Comparison of ENCODE assay signal across 2 cellular contexts in the genomic region with DNA sequence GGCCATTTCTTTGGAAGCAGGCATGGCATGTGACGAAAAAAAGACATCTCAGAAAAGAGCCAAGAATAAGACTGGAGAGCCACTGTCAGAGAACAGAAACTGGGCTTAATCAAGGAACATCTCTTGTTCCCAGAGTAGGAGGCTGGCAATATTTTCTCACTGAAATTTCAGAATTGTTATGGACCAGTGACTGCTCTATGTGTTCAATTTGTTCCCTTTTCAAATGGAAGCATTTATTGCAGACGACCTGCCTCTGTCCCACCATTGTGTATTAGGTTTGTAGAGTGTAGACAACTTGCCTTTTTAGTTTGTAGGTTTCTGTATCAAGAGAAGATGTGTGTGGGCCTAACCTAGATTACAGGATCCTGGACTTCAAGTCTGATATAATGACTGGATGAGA.
A peak's percentile ranks its signal among the peaks of the same experiment; 100 is the strongest.
TF ChIP-seq lines count a peak whose summit lies in the region.

No MANE protein-coding gene starts in this region.

TF ChIP-seq in HEK293, 187 proteins besides CTCF, POLR2A, EP300 and RAD21:
- TF ChIP-seq, protein P1, sequence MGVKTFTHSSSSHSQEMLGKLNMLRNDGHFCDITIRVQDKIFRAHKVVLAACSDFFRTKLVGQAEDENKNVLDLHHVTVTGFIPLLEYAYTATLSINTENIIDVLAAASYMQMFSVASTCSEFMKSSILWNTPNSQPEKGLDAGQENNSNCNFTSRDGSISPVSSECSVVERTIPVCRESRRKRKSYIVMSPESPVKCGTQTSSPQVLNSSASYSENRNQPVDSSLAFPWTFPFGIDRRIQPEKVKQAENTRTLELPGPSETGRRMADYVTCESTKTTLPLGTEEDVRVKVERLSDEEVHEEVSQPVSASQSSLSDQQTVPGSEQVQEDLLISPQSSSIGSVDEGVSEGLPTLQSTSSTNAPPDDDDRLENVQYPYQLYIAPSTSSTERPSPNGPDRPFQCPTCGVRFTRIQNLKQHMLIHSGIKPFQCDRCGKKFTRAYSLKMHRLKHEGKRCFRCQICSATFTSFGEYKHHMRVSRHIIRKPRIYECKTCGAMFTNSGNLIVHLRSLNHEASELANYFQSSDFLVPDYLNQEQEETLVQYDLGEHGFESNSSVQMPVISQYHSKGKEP (tag by site-specific recombination; IDR thresholded peaks at IDR 0.05), result no peak
- TF ChIP-seq ZNF148 (tag by site-specific recombination; IDR thresholded peaks at IDR 0.05; ENCODE audit: borderline replicate concordance), result no peak
- peak; percentile 66 for TF ChIP-seq SETDB1 (IDR thresholded peaks at IDR 0.05; ENCODE audit: insufficient read length, low read length)

TF ChIP-seq in K562, 482 proteins besides CTCF, POLR2A, EP300 and RAD21 (continued from another document):
- TF ChIP-seq CBX3 (IDR thresholded peaks at IDR 0.05; ENCODE audit: borderline replicate concordance in 1 of 2, low read length in 2 of 2) (0 out of 3 replicates have a peak, but pooled peaks of 1 of the 2 experiments have one; percentile 16), ZNF584 (CRISPR knock-in tag; IDR thresholded peaks at IDR 0.05; ENCODE audit: low read depth) (peak; percentile 100)
